ENCODE assay signal across 8 cellular contexts in the genomic region with DNA sequence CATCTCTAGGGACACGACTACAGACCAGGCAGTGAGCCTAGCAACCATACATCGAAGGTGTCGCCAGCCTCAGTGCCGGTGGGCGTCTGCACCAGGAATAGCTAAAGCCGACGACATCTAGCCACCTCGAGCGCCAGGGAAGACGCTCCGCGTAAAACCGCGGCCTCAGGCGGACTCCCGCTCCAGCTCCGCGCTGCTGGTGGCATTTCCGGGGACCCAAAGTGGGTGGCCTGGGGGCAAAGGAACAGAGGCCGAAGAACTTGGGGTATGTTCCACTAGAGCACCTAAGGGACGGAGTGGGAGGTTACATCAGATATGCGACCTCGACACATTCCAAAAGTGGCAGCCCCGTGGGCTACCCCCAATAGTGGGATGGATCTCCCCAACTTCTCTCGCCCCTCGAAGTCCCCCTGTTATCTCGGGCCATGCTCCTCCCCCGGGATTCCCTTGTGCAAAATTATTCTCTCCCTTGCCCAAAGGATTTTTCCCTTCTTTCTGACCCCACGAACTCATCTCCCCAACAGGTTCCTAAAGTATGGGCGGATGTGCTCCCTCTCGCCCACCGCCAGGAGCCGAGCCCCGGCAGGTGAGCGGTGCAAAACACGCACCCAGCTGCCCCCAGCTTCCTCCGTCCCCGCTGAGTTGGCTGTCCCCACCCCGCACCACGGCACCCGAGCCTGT. TPM values are rescaled to one million over a fixed set of nuclear protein-coding genes. Genes with fewer than 3 reads are reported as not detected.
DNase-seq lines count a peak whose midpoint lies in the region; ATAC-seq and TF ChIP-seq lines count a peak whose summit lies in the region.

No MANE protein-coding gene starts in this region.

- H3K56ac ChIP-seq in mesendoderm (ENCODE audit: low read length), result peak overlapping the region; percentile 42

- no peak overlapping the region for H3K23ac ChIP-seq in mesendoderm (ENCODE audit: low read length)

- H3K9me3 ChIP-seq in upper lobe of left lung, result no peaks in the 10 kb centered on the region

- H3K18ac ChIP-seq in mesendoderm (ENCODE audit: low read length), result no peak overlapping the region

- no peaks in the 10 kb centered on the region for H3K9me3 Mint-ChIP-seq in activated T-cell treated with anti-CD3 and anti-CD28 coated beads, Interleukin-2, amount 50 U/mL, for 72 hours

- H3K4me1 ChIP-seq in mesendoderm (ENCODE audit: control insufficient read depth, low read depth, low read length), result no peaks in the 10 kb centered on the region
- peaks cover 5 to 24% (median 9%) of the 10 kb centered on the region in 4 donors for H3K4me1 ChIP-seq in upper lobe of left lung

- H3K4me2 ChIP-seq in mesendoderm (ENCODE audit: low read length), result peak overlapping the region; percentile 89

- H2AK5ac ChIP-seq in mesendoderm (ENCODE audit: low read length), result no peak overlapping the region

- TF ChIP-seq CTCF in cardiac fibroblast (IDR thresholded peaks at IDR 0.05; ENCODE audit: low read depth, low read length) (peak; percentile 21), upper lobe of left lung (IDR thresholded peaks at IDR 0.05) (peak in 1 of 6 experiments; percentile 17)

- H3K27ac ChIP-seq in mesendoderm (ENCODE audit: low read depth, low read length), result no peak overlapping the region
- peak overlapping the region in 2 of 4 donors; percentile 16 to 61 for H3K27ac ChIP-seq in upper lobe of left lung

- no peaks in the 10 kb centered on the region for H3K4me1 Mint-ChIP-seq in activated T-cell treated with anti-CD3 and anti-CD28 coated beads, Interleukin-2, amount 50 U/mL, for 72 hours (ENCODE audit: low read depth)

- H2BK120ac ChIP-seq in mesendoderm (ENCODE audit: low read depth, low read length), result no peak overlapping the region

- H4K8ac ChIP-seq in mesendoderm (ENCODE audit: low read depth, low read length), result no peak overlapping the region

- no peaks in the 10 kb centered on the region for H3K36me3 ChIP-seq in mesendoderm (ENCODE audit: control insufficient read depth, insufficient read depth, low read length)
- no peaks in the 10 kb centered on the region for H3K36me3 ChIP-seq in upper lobe of left lung

- H2BK15ac ChIP-seq in mesendoderm (replicated peaks; ENCODE audit: low read depth), result no peak overlapping the region

- DNase-seq in activated T-cell treated with anti-CD3 and anti-CD28 coated beads, Interleukin-2, amount 50 U/mL, for 72 hours, result no peak
- no peak for DNase-seq in activated T-cell treated with anti-CD3 and anti-CD28 coated beads for 4 hours
- no peak for DNase-seq in cardiac fibroblast (ENCODE audit: low read depth in 2 of 2)
- peak; percentile 32 for DNase-seq in mesendoderm
- peak in 1 of 2 donors; percentile 48 for DNase-seq in upper lobe of left lung
- DNase-seq in kidney glomerular epithelial cell (lab: John Stamatoyannopoulos, UW), result no peak
- no peak for DNase-seq in LoVo (ENCODE audit: low spot score)

- H3K27me3 ChIP-seq in mesendoderm (ENCODE audit: insufficient read depth, low read length, poor library complexity), result peaks cover 44% of the 10 kb centered on the region
- peaks cover 0 to 28% (median 17%) of the 10 kb centered on the region in 4 donors for H3K27me3 ChIP-seq in upper lobe of left lung

- TF ChIP-seq EP300 in upper lobe of left lung (IDR thresholded peaks at IDR 0.05), result no peak

- H3K9ac ChIP-seq in mesendoderm (ENCODE audit: low read length), result no peak overlapping the region

- H3K4me3 Mint-ChIP-seq in activated T-cell treated with anti-CD3 and anti-CD28 coated beads, Interleukin-2, amount 50 U/mL, for 72 hours, result peak overlapping the region; percentile 45 to 82

- H2BK5ac ChIP-seq in mesendoderm (ENCODE audit: low read length), result no peak overlapping the region

- H3K79me2 ChIP-seq in mesendoderm (ENCODE audit: control insufficient read depth, insufficient read depth, low read length), result no peaks in the 10 kb centered on the region

- H3K4me3 ChIP-seq in cardiac fibroblast (replicated peaks in 1 of 2; ENCODE audit: low read depth in 2 of 2, low read length in 2 of 2) (peak overlapping the region; percentile 68 to 69), mesendoderm (ENCODE audit: low read length) (no peak overlapping the region), upper lobe of left lung (peak overlapping the region; percentile 10 to 50 (median 47))

- no peak overlapping the region for H3K27ac Mint-ChIP-seq in activated T-cell treated with anti-CD3 and anti-CD28 coated beads, Interleukin-2, amount 50 U/mL, for 72 hours

- WGBS in mesendoderm (ENCODE audit: extremely low coverage, insufficient coverage, low lambda C conversion rate), result no CpG with 5 or more reads among the region's 41 CpGs
- WGBS in upper lobe of left lung, 2 donors, result 4 to 10% methylated on average over 31 to 41 of the region's 41 CpGs

- no peak for TF ChIP-seq POLR2A in upper lobe of left lung (IDR thresholded peaks at IDR 0.05)

- no peaks in the 10 kb centered on the region for H3K36me3 Mint-ChIP-seq in activated T-cell treated with anti-CD3 and anti-CD28 coated beads, Interleukin-2, amount 50 U/mL, for 72 hours (ENCODE audit: insufficient read depth in 2 of 2)

- no peak overlapping the region for H4K5ac ChIP-seq in mesendoderm (ENCODE audit: low read length)

- H3K4ac ChIP-seq in mesendoderm (ENCODE audit: low read depth, low read length), result no peak overlapping the region

- no peaks in the 10 kb centered on the region for H3K79me1 ChIP-seq in mesendoderm (ENCODE audit: low read length)

- no peak for ATAC-seq in activated T-cell treated with anti-CD3 and anti-CD28 coated beads, Interleukin-2, amount 50 U/mL, for 72 hours (replicated peaks in 1 of 2)
- ATAC-seq in upper lobe of left lung (ENCODE audit: low FRiP score in 2 of 2) (no peak), GM18498 (IDR thresholded peaks at IDR 0.05; ENCODE audit: unreplicated experiment) (no peak)

- peaks cover 72% of the 10 kb centered on the region for H3K27me3 Mint-ChIP-seq in activated T-cell treated with anti-CD3 and anti-CD28 coated beads, Interleukin-2, amount 50 U/mL, for 72 hours (ENCODE audit: low read depth)

RNA-seq across cellular contexts. Expression of gene KCNMA1, which starts 1.2 kb away (rescaled TPM):
- 1 to 10 TPM in 1 of 2 donors, under 1 TPM in 1; 0.55 to 1.0 TPM for total RNA-seq in activated T-cell treated with anti-CD3 and anti-CD28 coated beads, Interleukin-2, amount 50 U/mL, for 72 hours
- 1.4 TPM for polyA plus RNA-seq in mesendoderm (2013, experiment 1 of 2)
- polyA plus RNA-seq in mesendoderm (2013, experiment 2 of 2), result 1.9 TPM
- total RNA-seq in upper lobe of left lung, result 100 to 1,000 TPM in 1 of 6 donors, 10 to 100 TPM in 4, 1 to 10 TPM in 1; 5.8 to 107 (median 22.0) TPM
